In genomic region chr13:46176756-46177155, GRCh38 we compare ENCODE assay signal across 10 cellular contexts. TPM values are rescaled to one million over a fixed set of nuclear protein-coding genes. Genes with fewer than 3 reads are reported as not detected.
DNase-seq lines count a peak whose midpoint lies in the region; ATAC-seq and TF ChIP-seq lines count a peak whose summit lies in the region.
"Had no signal": no experiment of that assay in that cellular context is flagged by ENCODE, and none has a peak within 500 bp of the region (broad histone marks: within the 10 kb centered on the region; RNA-seq: fewer than 3 reads in every experiment).

No MANE protein-coding gene starts in this region.

- H3K36me3 Mint-ChIP-seq in Calu3 (ENCODE audit: insufficient read depth, unreplicated experiment): peaks cover 9% of the 10 kb centered on the region

- intact Hi-C loops in OCI-LY7 (cut with micrococcal nuclease; ENCODE audit: unreplicated experiment) (no loop called here), Calu3 (cut with micrococcal nuclease; ENCODE audit: unreplicated experiment) (no loop called here)

- peaks cover 85% of the 10 kb centered on the region for H3K36me3 ChIP-seq in OCI-LY7 (ENCODE audit: insufficient read depth, low read length)

- POLR2A ChIA-PET in OCI-LY7 (lab: Charles Lee): interaction anchor here (0.6 to 1.9 kb wide), 11 partner anchors 9 to 1183 kb away, joined by 3 to 18 read pairs (median 4); partner anchors contain the start of gene ZC3H13

- H2AFZ ChIP-seq in OCI-LY7 (ENCODE audit: low read length): no peak overlapping the region

- H3K9me2 ChIP-seq in OCI-LY7 (ENCODE audit: insufficient read depth, low read length): no peaks in the 10 kb centered on the region

- peak; percentile 42 for ATAC-seq in GM18505 (IDR thresholded peaks at IDR 0.05; ENCODE audit: unreplicated experiment)
- peak; percentile 47 for ATAC-seq in HG02623 (IDR thresholded peaks at IDR 0.05; ENCODE audit: unreplicated experiment)
- no peak for ATAC-seq in GM19455 (IDR thresholded peaks at IDR 0.05; ENCODE audit: unreplicated experiment)

- peaks cover 17% of the 10 kb centered on the region for H3K4me1 Mint-ChIP-seq in Calu3 (ENCODE audit: low read depth, unreplicated experiment)

- TF ChIP-seq CTCF in OCI-LY7 (conservative IDR thresholded peaks at IDR 0.05; ENCODE audit: low read length): 0 out of 2 replicates have a peak, but pooled peaks have one; percentile 4
- TF ChIP-seq CTCF in Calu3 (IDR thresholded peaks at IDR 0.05; ENCODE audit: unreplicated experiment): no peak

- peak overlapping the region; percentile 92 for H3K4me3 ChIP-seq in OCI-LY7 (ENCODE audit: low read depth, low read length, poor library complexity, severe bottlenecking)

- H3K4me1 ChIP-seq in OCI-LY7 (ENCODE audit: insufficient read depth, low read length, poor library complexity, severe bottlenecking): peaks cover 77% of the 10 kb centered on the region

- no peaks in the 10 kb centered on the region for H3K9me3 ChIP-seq in OCI-LY7 (ENCODE audit: low read length)

- peak; percentile 26 for TF ChIP-seq POLR2A in GM18505 (IDR thresholded peaks at IDR 0.05; ENCODE audit: borderline replicate concordance, extremely low read depth, insufficient read depth, insufficient read length)

- peak overlapping the region; percentile 92 for H3K27ac ChIP-seq in OCI-LY7 (ENCODE audit: low read depth, low read length, poor library complexity, severe bottlenecking)

- H3K4me3 Mint-ChIP-seq in Calu3 (ENCODE audit: low read depth, unreplicated experiment): no peak overlapping the region

- peaks cover 72% of the 10 kb centered on the region for H4K20me1 ChIP-seq in OCI-LY7 (ENCODE audit: insufficient read depth, low read length)

- H3K27me3 Mint-ChIP-seq in Calu3 (ENCODE audit: unreplicated experiment): no peaks in the 10 kb centered on the region

- peaks cover 100% of the 10 kb centered on the region for H3K79me2 ChIP-seq in OCI-LY7 (ENCODE audit: insufficient read depth, low read depth, low read length)

- H3K27ac Mint-ChIP-seq in Calu3 (ENCODE audit: unreplicated experiment): no peak overlapping the region

- BruUV-seq in OCI-LY7 (replicated peaks; lab: Mats Ljungman, UMichigan) (no TSS peak), Calu3 (replicated peaks; lab: Mats Ljungman, UMichigan) (no TSS peak)

- peak overlapping the region; percentile 89 for H3K4me2 ChIP-seq in OCI-LY7 (ENCODE audit: low read length)

- DNase-seq in OCI-LY7 (ENCODE audit: low spot score) (peak; percentile 83), medulla oblongata (ENCODE audit: extremely low spot score) (peak; percentile 80), Calu3 (no peak), HCEC 1CT (no peak), NCI-H2107 (lab: John Stamatoyannopoulos, UW) (no peak)

- CTCF ChIA-PET in OCI-LY7 (lab: Charles Lee; ENCODE audit: unreplicated experiment) (no interaction called here), Calu3 (lab: Charles Lee) (no interaction called here)

- H3K9me3 Mint-ChIP-seq in Calu3 (ENCODE audit: low read depth, unreplicated experiment): no peaks in the 10 kb centered on the region

RNA-seq across cellular contexts. Expression of gene LCP1, which starts 5.2 kb away (rescaled TPM):
- 292 and 319 TPM in 2 replicates for total RNA-seq in OCI-LY7 (2014; rRNA removed; shearing (Covaris generic))
- total RNA-seq in OCI-LY7 (2022) (546 and 565 TPM in 2 replicates), Calu3 (2022) (54.6 and 58.6 TPM in 2 replicates)

RNA-seq across cellular contexts. Expression of gene LRRC63, which starts 35.0 kb away (rescaled TPM):
- not detected in 2 replicates for total RNA-seq in OCI-LY7 (2014; rRNA removed; shearing (Covaris generic))
- total RNA-seq in OCI-LY7 (2022) (not detected in 2 replicates), Calu3 (2022) (0.32 and 0.38 TPM in 2 replicates)
- total RNA-seq: bronchial epithelial cell, pulmonary artery endothelial cell had no signal

Comparison
In these comparisons a context has a peak if more than half of its experiments do, and no peak if none do; other contexts are left out.
1. DNase-seq: peak in OCI-LY7 (single experiment) and medulla oblongata (single experiment); none in Calu3 (single experiment), HCEC 1CT (single experiment) and NCI-H2107 (single experiment).